9 cellular contexts compared by ENCODE assay signal in the genomic region with DNA sequence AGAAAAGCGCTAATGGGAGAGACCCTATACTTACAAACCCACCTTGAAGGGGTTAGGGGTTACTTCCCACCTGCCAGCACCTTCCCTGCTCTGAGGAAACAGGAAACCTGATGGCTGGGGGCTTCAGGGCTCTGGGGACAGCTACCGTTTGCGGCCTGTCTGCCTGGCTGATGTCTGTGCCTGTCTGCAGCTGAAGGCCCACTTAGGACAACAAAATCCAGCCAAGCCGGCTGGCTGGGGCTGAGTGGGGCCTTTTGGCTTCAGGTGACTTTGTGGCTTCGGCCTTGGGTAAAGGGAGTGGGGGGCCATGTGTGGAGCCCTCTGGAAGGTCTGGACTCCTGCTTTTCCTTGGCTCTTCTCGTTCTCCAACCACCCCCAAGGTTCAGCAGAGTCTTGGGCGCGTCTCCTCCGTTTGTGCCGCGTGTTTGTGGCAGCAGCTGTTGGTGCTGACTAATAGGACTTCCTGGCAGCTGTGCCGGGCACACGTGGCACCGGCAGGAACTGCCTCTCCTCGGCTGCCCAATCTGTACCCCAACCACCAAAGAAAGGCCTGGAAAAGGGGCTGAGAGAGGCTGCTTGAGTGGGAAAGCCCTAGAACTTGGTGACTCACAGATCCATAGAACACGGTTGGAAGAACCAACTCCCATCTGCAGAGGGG.
DNase-seq lines count a peak whose midpoint lies in the region; ATAC-seq, FAIRE-seq and TF ChIP-seq lines count a peak whose summit lies in the region.
"Had no signal": no experiment of that assay in that cellular context is flagged by ENCODE, and none has a peak within 500 bp of the region (broad histone marks: within the 10 kb centered on the region; RNA-seq: fewer than 3 reads in every experiment).

No MANE protein-coding gene starts in this region.

- POLR2A ChIA-PET in HepG2 (lab: Yijun Ruan, JAX) = no interaction called here

- H3K4me1 ChIP-seq in HepG2 (ENCODE audit: insufficient read depth, low read length) (peaks cover 77% of the 10 kb centered on the region), right lobe of liver (no peaks in the 10 kb centered on the region), pancreas (no peaks in the 10 kb centered on the region)

- ATAC-seq in HepG2 (no peak), right lobe of liver (no peak), pancreas (peak in 3 of 4 donors; percentile 8 to 49 (median 29))

- no peak for DNase-seq in HepG2 (ENCODE audit: low spot score)
- DNase-seq in right lobe of liver = no peak
- DNase-seq in activated CD4-positive, alpha-beta T cell treated with anti-CD3 and anti-CD28 coated beads for 48 hours = peak; percentile 79
- DNase-seq in dermis blood vessel endothelial cell = peak; percentile 77
- no peak for DNase-seq in pancreas
- no peak for DNase-seq in NCI-H774 (lab: John Stamatoyannopoulos, UW)
- DNase-seq in D721Med (ENCODE audit: insufficient read length, low spot score) = no peak
- no peak for DNase-seq in mesenteric fat pad (ENCODE audit: low spot score)

- H3K4me2 ChIP-seq in HepG2 (ENCODE audit: low read depth, low read length) = no peak overlapping the region

- peak overlapping the region; percentile 9 for H3K27ac ChIP-seq in HepG2 (ENCODE audit: extremely low read length, insufficient read depth, low read length)
- no peak overlapping the region for H3K27ac ChIP-seq in right lobe of liver
- H3K27ac ChIP-seq in pancreas = no peak overlapping the region

- H4K20me1 ChIP-seq in HepG2 (ENCODE audit: insufficient read depth, low read length) = no peaks in the 10 kb centered on the region

- TF ChIP-seq CTCF in HepG2 (CRISPR knock-in tag; IDR thresholded peaks at IDR 0.05) (no peak), right lobe of liver (IDR thresholded peaks at IDR 0.05) (no peak), pancreas (IDR thresholded peaks at IDR 0.05) (no peak), D721Med (IDR thresholded peaks at IDR 0.05; ENCODE audit: insufficient read depth, missing control alignments) (no peak)

- intact Hi-C loops in HepG2 (cut with micrococcal nuclease; ENCODE audit: unreplicated experiment) = loop anchor here (5.0 kb wide), 1 partner anchor 76 kb away; no protein-coding TSS in a partner anchor
- intact Hi-C loops in right lobe of liver (cut with DNase I) = no loop called here
- intact Hi-C loops in pancreas (cut with DNase I) = no loop called here

- 99% methylated on average over 16 of the region's 16 CpGs for WGBS in HepG2 (ENCODE audit: low lambda C conversion rate)
- WGBS in right lobe of liver (ENCODE audit: insufficient coverage, low coverage, low lambda C conversion rate, missing lambda C conversion rate) = 26% methylated on average over 11 of the region's 16 CpGs
- 76 to 82% methylated on average over 16 of the region's 16 CpGs for WGBS in pancreas, 2 donors

- no peaks in the 10 kb centered on the region for H3K9me3 ChIP-seq in HepG2 (ENCODE audit: low read length)
- no peaks in the 10 kb centered on the region for H3K9me3 ChIP-seq in right lobe of liver
- no peaks in the 10 kb centered on the region for H3K9me3 ChIP-seq in pancreas

- TF ChIP-seq POLR2A in HepG2 (IDR thresholded peaks at IDR 0.05; ENCODE audit: insufficient read depth in 1 of 2, low read depth in 2 of 2, low read length in 2 of 2) (no peak), right lobe of liver (IDR thresholded peaks at IDR 0.05) (no peak)

- no peak for TF ChIP-seq RAD21 in HepG2 (CRISPR knock-in tag; IDR thresholded peaks at IDR 0.05)

- H3K36me3 ChIP-seq in HepG2 (replicated peaks in 1 of 2; ENCODE audit: control insufficient read depth in 1 of 2, insufficient read depth in 2 of 2, low read length in 2 of 2) (peaks cover 0 to 4% of the 10 kb centered on the region in 2 experiments; a peak in 3 of 5 replicates), right lobe of liver (no peaks in the 10 kb centered on the region), pancreas (no peaks in the 10 kb centered on the region)

- CTCF ChIA-PET in HepG2 (lab: Yijun Ruan, JAX; ENCODE audit: low intra/inter-chr PET ratio, low total read pairs) = no interaction called here

- no peaks in the 10 kb centered on the region for H3K27me3 ChIP-seq in HepG2 (ENCODE audit: control insufficient read depth in 1 of 2, insufficient read depth in 2 of 2, low read length in 2 of 2)
- no peaks in the 10 kb centered on the region for H3K27me3 ChIP-seq in right lobe of liver
- no peaks in the 10 kb centered on the region for H3K27me3 ChIP-seq in pancreas

- TF ChIP-seq EP300 in HepG2 (IDR thresholded peaks at IDR 0.05; ENCODE audit: low read depth in 2 of 2, low read length in 2 of 2) (no peak), HepG2 (CRISPR knock-in tag; IDR thresholded peaks at IDR 0.05; ENCODE audit: borderline replicate concordance) (no peak)

- no TSS peak for BruUV-seq in HepG2 (replicated peaks; lab: Mats Ljungman, UMichigan)

- H2AFZ ChIP-seq in HepG2 (ENCODE audit: low read length) = no peak overlapping the region

- H3K9ac ChIP-seq in HepG2 (ENCODE audit: insufficient read depth, low read depth, low read length) = no peak overlapping the region

- in situ Hi-C loops in HepG2 (cut with HindIII; ENCODE audit: extremely low pct_ligation_motif_present, low pct_unique_long_range_greater_than_20kb) = no loop called here

- FAIRE-seq in HepG2 (lab: Jason Lieb, UNC) = no peak
- no peak for FAIRE-seq in pancreas (lab: Jason Lieb, UNC)
- FAIRE-seq in D721Med (lab: Jason Lieb, UNC) = no peak
- FAIRE-seq: TTC549 had no signal

- H3K4me3 ChIP-seq in HepG2 (replicated peaks in 1 of 3; ENCODE audit: insufficient read depth in 1 of 3, low read depth in 2 of 3, low read length in 3 of 3) = no peak overlapping the region
- no peak overlapping the region for H3K4me3 ChIP-seq in right lobe of liver
- no peak overlapping the region for H3K4me3 ChIP-seq in pancreas

- H3K79me2 ChIP-seq in HepG2 (ENCODE audit: insufficient read depth, low read length) = peaks cover 13% of the 10 kb centered on the region

TF ChIP-seq in HepG2, 621 proteins besides CTCF, POLR2A, EP300 and RAD21 (continues in another document):
- TF ChIP-seq KDM4B (CRISPR knock-in tag; IDR thresholded peaks at IDR 0.05) (no peak), RNF219 (CRISPR knock-in tag; IDR thresholded peaks at IDR 0.05) (no peak), SNAPC4 (CRISPR knock-in tag; IDR thresholded peaks at IDR 0.05) (no peak), ZNF143 (CRISPR knock-in tag; IDR thresholded peaks at IDR 0.05) (no peak), EED (CRISPR knock-in tag; IDR thresholded peaks at IDR 0.05) (0 out of 2 replicates have a peak, but pooled peaks have one; percentile 23), PAX8 (CRISPR knock-in tag; IDR thresholded peaks at IDR 0.05; ENCODE audit: borderline replicate concordance) (no peak), U2AF1 (optimal IDR thresholded peaks at IDR 0.05; ENCODE audit: low read depth, low read length) (no peak)

Comparison
In these comparisons a context has a peak if more than half of its experiments do, and no peak if none do; other contexts are left out.
1. ATAC-seq: peak in pancreas (3 of 4); none in HepG2 (single experiment) and right lobe of liver (0 of 4).
2. DNase-seq: peak in activated CD4-positive, alpha-beta T cell treated with anti-CD3 and anti-CD28 coated beads for 48 hours (single experiment) and dermis blood vessel endothelial cell (single experiment); none in HepG2 (single experiment), right lobe of liver (0 of 3), pancreas (0 of 6), NCI-H774 (single experiment), D721Med (single experiment) and mesenteric fat pad (single experiment).